ENCODE assay signal across 27 cellular contexts in the genomic region with DNA sequence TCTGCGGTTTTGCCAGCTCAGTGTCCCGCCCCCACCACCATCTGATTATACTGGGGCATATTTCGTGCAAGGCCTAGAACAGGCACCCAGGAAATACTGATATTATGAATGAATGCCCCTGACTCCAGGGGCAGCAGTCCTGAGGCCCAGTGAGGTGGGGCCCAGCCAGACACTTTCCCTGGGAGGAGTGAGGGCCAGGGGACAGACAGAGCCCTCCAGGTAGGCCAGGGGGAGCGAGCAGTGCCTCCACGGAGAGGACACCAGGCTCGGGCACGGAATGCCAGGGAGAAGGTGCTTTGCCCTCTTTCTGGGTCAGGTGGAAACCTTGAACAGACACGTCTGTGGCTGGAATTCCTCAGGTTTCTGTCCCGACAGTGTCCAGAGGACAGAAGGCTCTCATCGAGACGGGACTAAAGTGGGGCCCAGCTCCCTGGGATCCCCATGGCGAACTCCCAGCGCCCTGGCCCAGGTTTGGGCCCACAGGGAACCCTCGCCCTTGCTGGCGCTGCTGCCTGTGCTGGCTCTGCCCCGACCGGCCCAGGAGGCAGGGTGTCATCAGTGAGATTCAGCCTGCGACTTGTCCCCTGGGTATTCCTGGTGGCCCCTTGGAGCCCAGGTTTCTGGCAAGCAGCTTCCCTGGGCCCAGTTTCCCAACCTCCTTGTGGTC. TPM values are rescaled to one million over a fixed set of nuclear protein-coding genes. Genes with fewer than 3 reads are reported as not detected.
DNase-seq lines count a peak whose midpoint lies in the region; ATAC-seq and TF ChIP-seq lines count a peak whose summit lies in the region.
"Had no signal": no experiment of that assay in that cellular context is flagged by ENCODE, and none has a peak within 500 bp of the region (broad histone marks: within the 10 kb centered on the region; RNA-seq: fewer than 3 reads in every experiment).

No MANE protein-coding gene starts in this region.

- intact Hi-C loops in A673 (cut with micrococcal nuclease; ENCODE audit: unreplicated experiment) (loop anchor here (5.0 kb wide), 1 partner anchor 107 kb away; no protein-coding TSS in a partner anchor), esophagus squamous epithelium (cut with DNase I) (no loop called here)

- peak in 1 of 4 donors; percentile 11 for TF ChIP-seq POLR2A in esophagus squamous epithelium (IDR thresholded peaks at IDR 0.05)

- CTCF ChIA-PET in A673 (lab: Charles Lee) (no interaction called here), RWPE1 (lab: Yijun Ruan, JAX) (interaction anchor here (0.6 to 2.7 kb wide), 3 partner anchors 164 to 312 kb away, joined by 3 to 8 read pairs (median 3); no protein-coding TSS in a partner anchor)

- H4K20me1 ChIP-seq in osteoblast (ENCODE audit: insufficient read depth, low read length) = no peaks in the 10 kb centered on the region

- H3K27me3 ChIP-seq in A673 (replicated peaks; ENCODE audit: insufficient read depth, low read depth, low read length, poor library complexity) (no peaks in the 10 kb centered on the region), esophagus squamous epithelium (no peaks in the 10 kb centered on the region), osteoblast (ENCODE audit: insufficient read depth, low read length) (no peaks in the 10 kb centered on the region)
- H3K27me3 ChIP-seq: MG63 had no signal

- H3K36me3 Mint-ChIP-seq in activated naive CD8-positive, alpha-beta T cell treated with anti-CD3 and anti-CD28 coated beads for 36 hours = peaks cover 3% of the 10 kb centered on the region

- peaks cover 46% of the 10 kb centered on the region for H3K4me1 ChIP-seq in A673 (ENCODE audit: insufficient read depth, low read length, poor library complexity, severe bottlenecking)
- H3K4me1 ChIP-seq in esophagus squamous epithelium = peaks cover 24 to 51% (median 36%) of the 10 kb centered on the region in 3 donors
- H3K4me1 ChIP-seq in osteoblast (ENCODE audit: insufficient read depth, low read length) = peaks cover 13% of the 10 kb centered on the region

- POLR2A ChIA-PET in A673 (lab: Charles Lee; ENCODE audit: low non-redundant PET) (no interaction called here), RWPE1 (lab: Yijun Ruan, JAX; ENCODE audit: low non-redundant PET) (interaction anchor here (0.6 kb wide), 1 partner anchor 120 kb away, joined by 3 read pairs; no protein-coding TSS in a partner anchor)

- H2AFZ ChIP-seq in osteoblast (ENCODE audit: low read length) = no peak overlapping the region
- H2AFZ ChIP-seq: GM23338 had no signal

- no peak overlapping the region for H3K27ac Mint-ChIP-seq in activated naive CD8-positive, alpha-beta T cell treated with anti-CD3 and anti-CD28 coated beads for 36 hours
- H3K27ac Mint-ChIP-seq: CD4-positive, alpha-beta memory T cell; GM23338 had no signal

- no peak overlapping the region for H3K4me2 ChIP-seq in osteoblast (ENCODE audit: insufficient read depth, low read length)
- H3K4me2 ChIP-seq: GM23338 had no signal

- no TSS peak for BruUV-seq in A673 (replicated peaks; lab: Mats Ljungman, UMichigan)

- H3K9me3 Mint-ChIP-seq in activated naive CD8-positive, alpha-beta T cell treated with anti-CD3 and anti-CD28 coated beads for 36 hours = no peaks in the 10 kb centered on the region
- H3K9me3 Mint-ChIP-seq: CD4-positive, alpha-beta memory T cell; GM23338 had no signal

- DNase-seq in A673 (ENCODE audit: low spot score) (no peak), RWPE1 (ENCODE audit: low spot score) (no peak), esophagus squamous epithelium (lab: John Stamatoyannopoulos, UW) (no peak), osteoblast (ENCODE audit: insufficient read length, low spot score, missing footprints) (peak; percentile 84), SK-N-DZ (ENCODE audit: low spot score) (no peak), NCI-H128 (lab: John Stamatoyannopoulos, UW; ENCODE audit: unreplicated experiment) (no peak)
- no peak for DNase-seq in activated naive CD8-positive, alpha-beta T cell treated with anti-CD3 and anti-CD28 coated beads for 36 hours
- DNase-seq: 8988T; C1 segment of cervical spinal cord; CD4-positive, alpha-beta memory T cell; COR-L47; HCEC 1CT; Kasumi-1; MG63; NCI-H1417; NCI-H1694; NCI-H2029 treated with DMSO at 0.1 percent for 48 hours; NCI-H446 treated with DMSO at 0.1 percent for 48 hours; NCI-H526; NK-92 treated with Interleukin-12 subunit alpha and Interleukin-12 subunit beta, amount 100 ng/mL, for 24 hours; RPMI8226; SHP77 had no signal

- H3K36me3 ChIP-seq in A673 (ENCODE audit: insufficient read depth, low read length, poor library complexity, severe bottlenecking) (peaks cover 39% of the 10 kb centered on the region), esophagus squamous epithelium (peaks cover 0 to 17% (median 4%) of the 10 kb centered on the region in 3 donors), osteoblast (ENCODE audit: insufficient read depth, low read length) (peaks cover 6% of the 10 kb centered on the region)

- no peak overlapping the region for H3K4me3 ChIP-seq in A673 (ENCODE audit: low read depth, low read length, poor library complexity, severe bottlenecking)
- H3K4me3 ChIP-seq in esophagus squamous epithelium = no peak overlapping the region
- no peak overlapping the region for H3K4me3 ChIP-seq in osteoblast (ENCODE audit: insufficient read depth, low read length)
- H3K4me3 ChIP-seq: GM23338, MG63 had no signal

- H3K9me3 ChIP-seq in A673 (ENCODE audit: low read depth, low read length, poor library complexity, severe bottlenecking) (no peaks in the 10 kb centered on the region), esophagus squamous epithelium (no peaks in the 10 kb centered on the region), osteoblast (ENCODE audit: low read depth, low read length) (no peaks in the 10 kb centered on the region)
- H3K9me3 ChIP-seq: MG63 had no signal

- H3K27ac ChIP-seq in A673 (ENCODE audit: low read depth, low read length, poor library complexity, severe bottlenecking) (peak overlapping the region; percentile 38), RWPE1 (peak overlapping the region; percentile 0; the same call in 1 of the 2 replicates), esophagus squamous epithelium (peak overlapping the region; percentile 67 to 84 (median 72)), osteoblast (ENCODE audit: low read depth, low read length) (peak overlapping the region; percentile 30)

- H3K4me1 Mint-ChIP-seq in activated naive CD8-positive, alpha-beta T cell treated with anti-CD3 and anti-CD28 coated beads for 36 hours = peaks cover 15% of the 10 kb centered on the region

- no peak overlapping the region for H3K4me3 Mint-ChIP-seq in activated naive CD8-positive, alpha-beta T cell treated with anti-CD3 and anti-CD28 coated beads for 36 hours
- H3K4me3 Mint-ChIP-seq: CD4-positive, alpha-beta memory T cell; GM23338 had no signal

- peaks cover 12% of the 10 kb centered on the region for H3K79me2 ChIP-seq in osteoblast (ENCODE audit: insufficient read depth, low read length)

- ATAC-seq in HG02642 (IDR thresholded peaks at IDR 0.05; ENCODE audit: poor library complexity, unreplicated experiment) = no peak
- ATAC-seq: GM23338, HepG2 had no signal

- no peaks in the 10 kb centered on the region for H3K27me3 Mint-ChIP-seq in activated naive CD8-positive, alpha-beta T cell treated with anti-CD3 and anti-CD28 coated beads for 36 hours
- H3K27me3 Mint-ChIP-seq: CD4-positive, alpha-beta memory T cell had no signal

- WGBS in esophagus squamous epithelium, 2 donors = 60 to 62% methylated on average over 2 to 9 of the region's 18 CpGs

- TF ChIP-seq CTCF in A673 (conservative IDR thresholded peaks at IDR 0.05; ENCODE audit: low read depth, low read length) = no peak
- no peak for TF ChIP-seq CTCF in RWPE1 (conservative IDR thresholded peaks at IDR 0.05; ENCODE audit: low read depth)
- no peak for TF ChIP-seq CTCF in esophagus squamous epithelium (IDR thresholded peaks at IDR 0.05)
- TF ChIP-seq CTCF in osteoblast (IDR thresholded peaks at IDR 0.05; ENCODE audit: extremely low read depth, low read depth, low read length) = no peak

RNA-seq across cellular contexts. Expression of gene KATNB1, which starts 4.3 kb away (rescaled TPM):
- total RNA-seq in A673 (2021) = 55.7 and 58.5 TPM in 2 replicates
- total RNA-seq in esophagus squamous epithelium = 10 to 100 TPM; 16.8 to 30.2 (median 21.0) TPM
- total RNA-seq in osteoblast = 17.7 and 24.6 TPM in 2 replicates
- 72.4 and 75.6 TPM in 2 replicates for polyA plus RNA-seq in SK-N-DZ (2014; cell fraction: cytosol; rRNA removed)
- 225 and 228 TPM in 2 replicates for polyA plus RNA-seq in SK-N-DZ (2014; cell fraction: nucleus; rRNA removed)
- total RNA-seq in activated naive CD8-positive, alpha-beta T cell treated with anti-CD3 and anti-CD28 coated beads for 36 hours = 10 to 100 TPM; 51.2 to 55.5 TPM

RNA-seq across cellular contexts. Expression of gene DRC7, which starts 45.3 kb away (rescaled TPM):
- total RNA-seq in A673 (2021) = not detected in 2 replicates
- under 1 TPM in 1 of 4 donors, not detected in 3; 0.79 TPM for total RNA-seq in esophagus squamous epithelium
- total RNA-seq in osteoblast = not detected in 2 replicates
- 0.14 TPM in 1 of 2 replicates, not detected in the other for polyA plus RNA-seq in SK-N-DZ (2014; cell fraction: cytosol; rRNA removed)
- polyA plus RNA-seq in SK-N-DZ (2014; cell fraction: nucleus; rRNA removed) = not detected in 2 replicates
- total RNA-seq in activated naive CD8-positive, alpha-beta T cell treated with anti-CD3 and anti-CD28 coated beads for 36 hours = not detected
- total RNA-seq: CD4-positive, alpha-beta memory T cell; GM23338; HT1080; SK-MEL-5 had no signal
- polyA plus RNA-seq: CD4-positive, alpha-beta memory T cell; GM23338 had no signal

Comparison
In these comparisons a context has a peak if more than half of its experiments do, and no peak if none do; other contexts are left out.
1. H3K27ac ChIP-seq: peak in every context shown above with its lines; median percentile 72 in esophagus squamous epithelium; 38 in A673; 30 in osteoblast; 0 in RWPE1.